18 cellular contexts compared by ENCODE assay signal in genomic region chr11:19243143-19243542, GRCh38. TPM values are rescaled to one million over a fixed set of nuclear protein-coding genes. Genes with fewer than 3 reads are reported as not detected.
DNase-seq lines count a peak whose midpoint lies in the region; ATAC-seq and TF ChIP-seq lines count a peak whose summit lies in the region.
"Had no signal": no experiment of that assay in that cellular context is flagged by ENCODE, and none has a peak within 500 bp of the region (broad histone marks: within the 10 kb centered on the region; RNA-seq: fewer than 3 reads in every experiment).

No MANE protein-coding gene starts in this region.

- peaks cover 15% of the 10 kb centered on the region for H3K4me1 Mint-ChIP-seq in activated naive CD8-positive, alpha-beta T cell (ENCODE audit: low read depth)
- H3K4me1 Mint-ChIP-seq in activated naive CD8-positive, alpha-beta T cell treated with anti-CD3 and anti-CD28 coated beads for 36 hours = peaks cover 10% of the 10 kb centered on the region
- peaks cover 20% of the 10 kb centered on the region for H3K4me1 Mint-ChIP-seq in activated T-cell treated with anti-CD3 and anti-CD28 coated beads, Interleukin-2, amount 50 U/mL, for 72 hours (ENCODE audit: low read depth)

- H3K9ac ChIP-seq in PC-3 (ENCODE audit: low read length) = no peak overlapping the region
- H3K9ac ChIP-seq: parathyroid adenoma had no signal

- H4K20me1 ChIP-seq in PC-3 (ENCODE audit: low read length) = no peaks in the 10 kb centered on the region

- CTCF ChIA-PET in PC-3 (lab: Charles Lee) = no interaction called here

- H3K27ac ChIP-seq in PC-3 (ENCODE audit: low read length) = 0 out of 2 replicates have a peak overlapping the region, but pooled peaks have one; percentile 70
- peak overlapping the region; percentile 76 for H3K27ac ChIP-seq in suprapubic skin
- no peak overlapping the region for H3K27ac ChIP-seq in uterus
- H3K27ac ChIP-seq: coronary artery, parathyroid adenoma, SJCRH30 had no signal

- H3K27me3 ChIP-seq in PC-3 (ENCODE audit: low read length) (no peaks in the 10 kb centered on the region), suprapubic skin (peaks cover 36% of the 10 kb centered on the region), uterus (peaks cover 18 to 19% of the 10 kb centered on the region in 2 donors)
- H3K27me3 ChIP-seq: SJCRH30 had no signal

- H3K9me2 ChIP-seq in PC-3 (replicated peaks; ENCODE audit: low read length) = no peaks in the 10 kb centered on the region

- peaks cover 9% of the 10 kb centered on the region for H3F3A ChIP-seq in PC-3 (ENCODE audit: low read length, unreplicated experiment)

- BruUV-seq in PC-3 (replicated peaks; lab: Mats Ljungman, UMichigan) = no TSS peak

- peaks cover 35% of the 10 kb centered on the region for H3K79me2 ChIP-seq in PC-3 (ENCODE audit: low read length)
- H3K79me2 ChIP-seq: parathyroid adenoma had no signal

- H3K4me3 ChIP-seq in PC-3 (ENCODE audit: low read length) = no peak overlapping the region
- no peak overlapping the region for H3K4me3 ChIP-seq in suprapubic skin
- H3K4me3 ChIP-seq in uterus = no peak overlapping the region
- H3K4me3 ChIP-seq: SJCRH30 had no signal

- H3K27me3 Mint-ChIP-seq in activated naive CD8-positive, alpha-beta T cell = peaks cover 43% of the 10 kb centered on the region
- peaks cover 79% of the 10 kb centered on the region for H3K27me3 Mint-ChIP-seq in activated naive CD8-positive, alpha-beta T cell treated with anti-CD3 and anti-CD28 coated beads for 36 hours
- H3K27me3 Mint-ChIP-seq in activated T-cell treated with anti-CD3 and anti-CD28 coated beads, Interleukin-2, amount 50 U/mL, for 72 hours (ENCODE audit: low read depth) = peaks cover 45% of the 10 kb centered on the region

- H2AFZ ChIP-seq in PC-3 (ENCODE audit: low read length) = no peak overlapping the region
- H2AFZ ChIP-seq: parathyroid adenoma had no signal

- ATAC-seq in PC-3 = no peak
- ATAC-seq in activated T-cell treated with anti-CD3 and anti-CD28 coated beads, Interleukin-2, amount 50 U/mL, for 72 hours (replicated peaks in 1 of 2) = no peak

- peaks cover 50% of the 10 kb centered on the region for H3K4me1 ChIP-seq in PC-3 (ENCODE audit: insufficient read depth, low read length)
- peaks cover 49% of the 10 kb centered on the region for H3K4me1 ChIP-seq in suprapubic skin
- H3K4me1 ChIP-seq in uterus = peaks cover 0 to 17% of the 10 kb centered on the region in 2 donors
- H3K4me1 ChIP-seq: parathyroid adenoma had no signal

- H3K27ac Mint-ChIP-seq in activated naive CD8-positive, alpha-beta T cell = no peak overlapping the region
- no peak overlapping the region for H3K27ac Mint-ChIP-seq in activated naive CD8-positive, alpha-beta T cell treated with anti-CD3 and anti-CD28 coated beads for 36 hours
- H3K27ac Mint-ChIP-seq in activated T-cell treated with anti-CD3 and anti-CD28 coated beads, Interleukin-2, amount 50 U/mL, for 72 hours = no peak overlapping the region

- no peak for DNase-seq in activated naive CD8-positive, alpha-beta T cell treated with anti-CD3 and anti-CD28 coated beads for 36 hours
- DNase-seq in PC-3 (peak; percentile 25), erythroblast (lab: John Stamatoyannopoulos, UW) (peak; percentile 19 to 23), suprapubic skin (ENCODE audit: low spot score in 2 of 2) (no peak), uterus (no peak), NCI-H526 treated with DMSO at 0.1 percent for 48 hours (lab: John Stamatoyannopoulos, UW) (no peak)
- DNase-seq in activated T-cell treated with anti-CD3 and anti-CD28 coated beads, Interleukin-2, amount 50 U/mL, for 72 hours = no peak
- DNase-seq: activated CD8-positive, alpha-beta memory T cell treated with anti-CD3 and anti-CD28 coated beads, Interleukin-2, amount 50 U/mL, for 48 hours; amygdala; Kasumi-1; NCI-H1930; NCI-H748 treated with DMSO at 0.1 percent for 48 hours; SJCRH30; transverse colon had no signal

- no peak for TF ChIP-seq EP300 in suprapubic skin (IDR thresholded peaks at IDR 0.05)

- TF ChIP-seq CTCF in PC-3 (conservative IDR thresholded peaks at IDR 0.05; ENCODE audit: low read depth, low read length) (no peak), suprapubic skin (IDR thresholded peaks at IDR 0.05) (no peak), uterus (IDR thresholded peaks at IDR 0.05) (no peak)

- peak overlapping the region; percentile 98 for H3K4me2 ChIP-seq in PC-3 (ENCODE audit: low read length)

- TF ChIP-seq POLR2A in erythroblast (IDR thresholded peaks at IDR 0.05; ENCODE audit: low read length) (no peak), suprapubic skin (IDR thresholded peaks at IDR 0.05) (no peak), uterus (IDR thresholded peaks at IDR 0.05) (no peak)

- H3K9me3 ChIP-seq in PC-3 (ENCODE audit: low read length) (no peaks in the 10 kb centered on the region), suprapubic skin (no peaks in the 10 kb centered on the region), uterus (no peaks in the 10 kb centered on the region)
- H3K9me3 ChIP-seq: SJCRH30, transverse colon had no signal

- POLR2A ChIA-PET in PC-3 (lab: Charles Lee; ENCODE audit: unreplicated experiment) = no interaction called here

- peak overlapping the region; percentile 47 for H3K4me3 Mint-ChIP-seq in activated naive CD8-positive, alpha-beta T cell
- no peak overlapping the region for H3K4me3 Mint-ChIP-seq in activated naive CD8-positive, alpha-beta T cell treated with anti-CD3 and anti-CD28 coated beads for 36 hours
- peak overlapping the region in 1 of 2 donors; percentile 97 for H3K4me3 Mint-ChIP-seq in activated T-cell treated with anti-CD3 and anti-CD28 coated beads, Interleukin-2, amount 50 U/mL, for 72 hours

- H3K36me3 ChIP-seq in PC-3 (ENCODE audit: low read depth, low read length) (peaks cover 7% of the 10 kb centered on the region; the same call in 1 of the 2 replicates), suprapubic skin (no peaks in the 10 kb centered on the region), uterus (no peaks in the 10 kb centered on the region)
- H3K36me3 ChIP-seq: SJCRH30, transverse colon had no signal

- WGBS in suprapubic skin = 63% methylated on average over 5 of the region's 5 CpGs

- H3K36me3 Mint-ChIP-seq in activated naive CD8-positive, alpha-beta T cell = no peaks in the 10 kb centered on the region
- peaks cover 12% of the 10 kb centered on the region for H3K36me3 Mint-ChIP-seq in activated naive CD8-positive, alpha-beta T cell treated with anti-CD3 and anti-CD28 coated beads for 36 hours
- peaks cover 1 to 6% of the 10 kb centered on the region in 2 donors for H3K36me3 Mint-ChIP-seq in activated T-cell treated with anti-CD3 and anti-CD28 coated beads, Interleukin-2, amount 50 U/mL, for 72 hours (ENCODE audit: insufficient read depth in 2 of 2)

- intact Hi-C loops in PC-3 (cut with micrococcal nuclease) (loop anchor here (5.0 to 10.0 kb wide), 2 partner anchors 166 to 502 kb away; no protein-coding TSS in a partner anchor), uterus (cut with DNase I; ENCODE audit: low total_unique reads) (no loop called here)

- H3K9me3 Mint-ChIP-seq in activated naive CD8-positive, alpha-beta T cell (ENCODE audit: low read depth) = no peaks in the 10 kb centered on the region
- no peaks in the 10 kb centered on the region for H3K9me3 Mint-ChIP-seq in activated naive CD8-positive, alpha-beta T cell treated with anti-CD3 and anti-CD28 coated beads for 36 hours
- no peaks in the 10 kb centered on the region for H3K9me3 Mint-ChIP-seq in activated T-cell treated with anti-CD3 and anti-CD28 coated beads, Interleukin-2, amount 50 U/mL, for 72 hours

RNA-seq across cellular contexts. Expression of gene E2F8, which starts 2.4 kb away (rescaled TPM):
- 10 to 100 TPM; 16.2 to 16.7 TPM for total RNA-seq in activated naive CD8-positive, alpha-beta T cell treated with anti-CD3 and anti-CD28 coated beads for 36 hours
- total RNA-seq in PC-3 (2014; rRNA removed) (11.9 and 12.3 TPM in 2 replicates), suprapubic skin (1 to 10 TPM; 1.1 to 2.7 (median 1.5) TPM), uterus (1 to 10 TPM in 1 of 4 donors, not detected in 3; 2.4 TPM)
- 10 to 100 TPM; 15.7 to 21.1 TPM for total RNA-seq in activated T-cell treated with anti-CD3 and anti-CD28 coated beads, Interleukin-2, amount 50 U/mL, for 72 hours

RNA-seq across cellular contexts. Expression of gene CSRP3, which starts 41.4 kb away (rescaled TPM):
- total RNA-seq in activated naive CD8-positive, alpha-beta T cell treated with anti-CD3 and anti-CD28 coated beads for 36 hours = not detected
- total RNA-seq in PC-3 (2014; rRNA removed) (not detected in 2 replicates), suprapubic skin (not detected), uterus (not detected)
- not detected for total RNA-seq in activated T-cell treated with anti-CD3 and anti-CD28 coated beads, Interleukin-2, amount 50 U/mL, for 72 hours
- total RNA-seq: Daoy, transverse colon had no signal

Comparison
In these comparisons a context has a peak if more than half of its experiments do, and no peak if none do; other contexts are left out.
1. DNase-seq: peak in PC-3 (single experiment) and erythroblast (2 of 2); none in activated naive CD8-positive, alpha-beta T cell treated with anti-CD3 and anti-CD28 coated beads for 36 hours (single experiment), suprapubic skin (0 of 2), activated T-cell treated with anti-CD3 and anti-CD28 coated beads, Interleukin-2, amount 50 U/mL, for 72 hours (0 of 2), uterus (0 of 2) and NCI-H526 treated with DMSO at 0.1 percent for 48 hours (single experiment).
2. H3K27ac ChIP-seq: peak in PC-3 (single experiment) and suprapubic skin (single experiment); none in uterus (0 of 2).